26 cellular contexts compared by ENCODE assay signal in genomic region chr4:188002751-188003150, GRCh38. TPM values are rescaled to one million over a fixed set of nuclear protein-coding genes. Genes with fewer than 3 reads are reported as not detected.
DNase-seq lines count a peak whose midpoint lies in the region; ATAC-seq and TF ChIP-seq lines count a peak whose summit lies in the region.
"Had no signal": no experiment of that assay in that cellular context is flagged by ENCODE, and none has a peak within 500 bp of the region (broad histone marks: within the 10 kb centered on the region; RNA-seq: fewer than 3 reads in every experiment).

No MANE protein-coding gene starts in this region.

- no peaks in the 10 kb centered on the region for H3K9me2 ChIP-seq in HCT116 (ENCODE audit: insufficient read depth)

- peak overlapping the region; percentile 64 for H3K4ac ChIP-seq in trophoblast cell (ENCODE audit: low read depth, low read length)

- ATAC-seq in HCT116: peak; percentile 67
- ATAC-seq: CD8-positive, alpha-beta T cell; SK-N-SH treated with all-trans-retinoic acid at 6 μM for 48 hours had no signal

- H3K18ac ChIP-seq in trophoblast cell (ENCODE audit: low read length): no peak overlapping the region

- TF ChIP-seq RAD21 in HCT116 (IDR thresholded peaks at IDR 0.05; ENCODE audit: low read depth): no peak

- intact Hi-C loops in HCT116 (cut with micrococcal nuclease): no loop called here

- H2AK5ac ChIP-seq in trophoblast cell (ENCODE audit: low read length): no peak overlapping the region

- no peak overlapping the region for H2BK5ac ChIP-seq in trophoblast cell (ENCODE audit: low read depth, low read length, poor library complexity)

- no peak overlapping the region for H4K91ac ChIP-seq in trophoblast cell (ENCODE audit: low read depth, low read length)

- CTCF ChIA-PET in HCT116 (lab: Charles Lee) (interaction anchor here (1.0 kb wide), 1 partner anchor 9 kb away, joined by 4 read pairs; no protein-coding TSS in a partner anchor), RWPE1 (lab: Yijun Ruan, JAX) (no interaction called here)

- H3K23ac ChIP-seq in trophoblast cell (ENCODE audit: low read length): no peak overlapping the region

- RAD21 ChIA-PET in HCT116 (lab: Charles Lee; ENCODE audit: low non-redundant PET in 1 of 2, low total read pairs in 2 of 2, uncharacterized antibody in 2 of 2, unreplicated experiment in 2 of 2): interaction anchor here in 1 of 2 experiments (1.0 kb wide), 1 partner anchor 58 kb away, joined by 3 read pairs; no protein-coding TSS in a partner anchor

- no CpG with 5 or more reads among the region's 7 CpGs for WGBS in trophoblast cell (ENCODE audit: extremely low coverage, insufficient coverage, insufficient read length)

- H3K14ac ChIP-seq in trophoblast cell (ENCODE audit: low read length): no peak overlapping the region

- no peaks in the 10 kb centered on the region for H4K20me1 ChIP-seq in HCT116 (ENCODE audit: insufficient read depth)

- TF ChIP-seq CTCF in HCT116 (IDR thresholded peaks at IDR 0.05 in 2 of 3, conservative IDR thresholded peaks at IDR 0.05 in 1 of 3; ENCODE audit: borderline replicate concordance in 1 of 3, insufficient read depth in 1 of 3, low read depth in 2 of 3, low read length in 2 of 3) (no peak), RWPE1 (conservative IDR thresholded peaks at IDR 0.05; ENCODE audit: low read depth) (no peak)

- POLR2A ChIA-PET in HCT116 (lab: Charles Lee): interaction anchor here (1.4 to 1.5 kb wide), 2 partner anchors 10 to 13 kb away, joined by 3 to 6 read pairs; no protein-coding TSS in a partner anchor
- POLR2A ChIA-PET in RWPE1 (lab: Yijun Ruan, JAX; ENCODE audit: low non-redundant PET): no interaction called here

- no peak overlapping the region for H2BK120ac ChIP-seq in trophoblast cell (ENCODE audit: insufficient read depth, low read length, poor library complexity)

- H3K4me1 ChIP-seq in HCT116 (ENCODE audit: control insufficient read depth in 1 of 2, insufficient read depth in 2 of 2, low read length in 2 of 2): peaks cover 8 to 15% of the 10 kb centered on the region in 2 experiments; a peak in 3 of 4 replicates
- peaks cover 4 to 5% of the 10 kb centered on the region in 2 experiments for H3K4me1 ChIP-seq in trophoblast cell (ENCODE audit: control insufficient read depth in 1 of 2, insufficient read depth in 2 of 2, low read length in 2 of 2)
- H3K4me1 ChIP-seq: Caco-2, Peyer's patch, SJCRH30 had no signal

- H3K79me2 ChIP-seq in HCT116 (ENCODE audit: insufficient read depth, low read length) (no peaks in the 10 kb centered on the region), trophoblast cell (ENCODE audit: control insufficient read depth, insufficient read depth, low read length, poor library complexity) (peaks cover 11% of the 10 kb centered on the region)

- no peak for TF ChIP-seq POLR2A in HCT116 (IDR thresholded peaks at IDR 0.05; ENCODE audit: borderline replicate concordance, extremely low read depth, insufficient read depth, insufficient read length)

- no peaks in the 10 kb centered on the region for H3K36me3 ChIP-seq in HCT116 (ENCODE audit: control insufficient read depth in 1 of 2, insufficient read depth in 2 of 2, low read length in 2 of 2)
- peaks cover 35 to 43% of the 10 kb centered on the region in 2 experiments for H3K36me3 ChIP-seq in trophoblast cell (ENCODE audit: control insufficient read depth in 1 of 2, insufficient read depth in 2 of 2, low read length in 2 of 2)
- H3K36me3 ChIP-seq: Peyer's patch, SJCRH30 had no signal

- DNase-seq in HCT116 (ENCODE audit: low read depth, low spot score) (no peak), RWPE1 (ENCODE audit: low spot score) (peak; percentile 51), epithelial cell of prostate (ENCODE audit: low read depth, low spot score) (no peak), trophoblast cell (peak; percentile 78 to 85), DMS 273 treated with DMSO at 0.1 percent for 48 hours (lab: John Stamatoyannopoulos, UW) (no peak), NCI-H1436 (lab: John Stamatoyannopoulos, UW) (no peak), GOT3 (lab: John Stamatoyannopoulos, UW) (no peak), pons (ENCODE audit: low spot score) (no peak)
- DNase-seq: C1 segment of cervical spinal cord; Caco-2; CD8-positive, alpha-beta T cell; DMS79; H7; KBM-7; MM.1S; NCI-H1694; NCI-H2029 treated with DMSO at 0.1 percent for 48 hours; NCI-H2227 treated with DMSO at 0.1 percent for 48 hours; NCI-H510A; NCI-H69; Peyer's patch; SJCRH30 had no signal

- H3K79me1 ChIP-seq in trophoblast cell (ENCODE audit: low read length): peaks cover 2% of the 10 kb centered on the region

- no peak overlapping the region for H3K4me3 ChIP-seq in HCT116 (replicated peaks in 1 of 2; ENCODE audit: low read depth in 1 of 2, low read length in 2 of 2)
- H3K4me3 ChIP-seq in trophoblast cell (ENCODE audit: low read depth, low read length): no peak overlapping the region
- H3K4me3 ChIP-seq: Peyer's patch, SJCRH30 had no signal

- H3K9ac ChIP-seq in HCT116 (ENCODE audit: low read length) (no peak overlapping the region), trophoblast cell (ENCODE audit: low read length) (no peak overlapping the region)

- H3K27ac ChIP-seq in HCT116 (ENCODE audit: low read depth, low read length): no peak overlapping the region
- peak overlapping the region; percentile 60; the same call in 1 of the 2 replicates for H3K27ac ChIP-seq in RWPE1
- H3K27ac ChIP-seq in epithelial cell of prostate: peak overlapping the region; percentile 43
- H3K27ac ChIP-seq in trophoblast cell (ENCODE audit: low read depth, low read length): no peak overlapping the region
- H3K27ac ChIP-seq: Peyer's patch, SJCRH30 had no signal

- H4K8ac ChIP-seq in trophoblast cell (ENCODE audit: low read depth, low read length): no peak overlapping the region

- H2AFZ ChIP-seq in HCT116 (ENCODE audit: low read depth, low read length, poor library complexity, severe bottlenecking): no peak overlapping the region
- H2AFZ ChIP-seq in trophoblast cell (ENCODE audit: insufficient read depth, low read length, poor library complexity): no peak overlapping the region

- no peak overlapping the region for H4K12ac ChIP-seq in trophoblast cell (ENCODE audit: low read depth, low read length)

- H3K9me3 ChIP-seq in HCT116 (ENCODE audit: control insufficient read depth in 1 of 2, insufficient read depth in 1 of 2, low read depth in 1 of 2, low read length in 2 of 2) (no peaks in the 10 kb centered on the region), trophoblast cell (ENCODE audit: insufficient read depth, low read depth, low read length) (peaks cover 2% of the 10 kb centered on the region)
- H3K9me3 ChIP-seq: Caco-2, Peyer's patch, SJCRH30 had no signal

- no TSS peak for BruUV-seq in HCT116 (replicated peaks; lab: Mats Ljungman, UMichigan)

- H2BK12ac ChIP-seq in trophoblast cell (ENCODE audit: low read length): no peak overlapping the region

- H3K27me3 ChIP-seq in HCT116 (ENCODE audit: insufficient read depth, low read length) (no peaks in the 10 kb centered on the region), trophoblast cell (ENCODE audit: insufficient read depth, low read length) (no peaks in the 10 kb centered on the region)
- H3K27me3 ChIP-seq: Peyer's patch, SJCRH30 had no signal

- H3K4me2 ChIP-seq in HCT116 (ENCODE audit: low read length): peak overlapping the region; percentile 51
- no peak overlapping the region for H3K4me2 ChIP-seq in trophoblast cell (ENCODE audit: low read length)

TF ChIP-seq in HCT116, 20 proteins besides CTCF, POLR2A, EP300 and RAD21:
- no peak for TF ChIP-seq REST (IDR thresholded peaks at IDR 0.05; ENCODE audit: low read depth)
- TF ChIP-seq ELF1 (IDR thresholded peaks at IDR 0.05; ENCODE audit: borderline replicate concordance, low read depth): no peak

RNA-seq across cellular contexts. Expression of gene ZFP42, which starts 7.2 kb away (rescaled TPM):
- 0.12 TPM for total RNA-seq in HCT116 (2021; ENCODE audit: unreplicated experiment)
- polyA plus RNA-seq in HCT116 (2012): not detected in 2 replicates
- polyA plus RNA-seq in trophoblast cell (2013): 49.0 and 49.5 TPM in 2 replicates
- total RNA-seq: A673; CD8-positive, alpha-beta T cell; HFFc6; LHCN-M2; Peyer's patch; SJCRH30 had no signal

Comparison
In these comparisons a context has a peak if more than half of its experiments do, and no peak if none do; other contexts are left out.
1. DNase-seq: peak in RWPE1 (single experiment) and trophoblast cell (2 of 2); none in HCT116 (single experiment), epithelial cell of prostate (single experiment), DMS 273 treated with DMSO at 0.1 percent for 48 hours (single experiment), NCI-H1436 (single experiment), GOT3 (single experiment) and pons (single experiment).
2. H3K27ac ChIP-seq: peak in RWPE1 (single experiment) and epithelial cell of prostate (single experiment); none in HCT116 (single experiment) and trophoblast cell (single experiment).